1 cellular context compared by ENCODE assay signal in genomic region chr17:81863833-81864768, GRCh38.
TF ChIP-seq lines count a peak whose summit lies in the region.

No MANE protein-coding gene starts in this region.

TF ChIP-seq in HepG2, 621 proteins besides CTCF, POLR2A, EP300 and RAD21 (continued from another document and continues in another):
- TF ChIP-seq POGK (CRISPR knock-in tag; conservative IDR thresholded peaks at IDR 0.05) (no peak), ZBTB1 (CRISPR knock-in tag; IDR thresholded peaks at IDR 0.05; ENCODE audit: borderline replicate concordance) (no peak), ZNF564 (CRISPR knock-in tag; IDR thresholded peaks at IDR 0.05) (no peak), PATZ1 (CRISPR knock-in tag; IDR thresholded peaks at IDR 0.05) (peak; percentile 18; the same call in 1 of the 2 replicates), NAIF1 (CRISPR knock-in tag; IDR thresholded peaks at IDR 0.05; ENCODE audit: borderline replicate concordance) (no peak), CHCHD3 (CRISPR knock-in tag; IDR thresholded peaks at IDR 0.05) (no peak), ZBTB39 (CRISPR knock-in tag; IDR thresholded peaks at IDR 0.05) (no peak), ZBTB7B (CRISPR knock-in tag; IDR thresholded peaks at IDR 0.05) (no peak), TCF12 (IDR thresholded peaks at IDR 0.05) (no peak), TCF12 (CRISPR knock-in tag; IDR thresholded peaks at IDR 0.05) (peak; percentile 32; the same call in 1 of the 2 replicates), NCOA5 (CRISPR knock-in tag; IDR thresholded peaks at IDR 0.05) (no peak), KDM4B (CRISPR knock-in tag; IDR thresholded peaks at IDR 0.05) (no peak), ZNF232 (CRISPR knock-in tag; IDR thresholded peaks at IDR 0.05; ENCODE audit: borderline replicate concordance) (no peak), ISL2 (CRISPR knock-in tag; IDR thresholded peaks at IDR 0.05) (no peak), CEBPB (IDR thresholded peaks at IDR 0.05; ENCODE audit: borderline replicate concordance, low read depth, low read length) (no peak), PHF20 (CRISPR knock-in tag; IDR thresholded peaks at IDR 0.05) (no peak), ZNF460 (CRISPR knock-in tag; IDR thresholded peaks at IDR 0.05; ENCODE audit: borderline replicate concordance) (no peak), ZNF343 (CRISPR knock-in tag; IDR thresholded peaks at IDR 0.05) (no peak), ZFP62 (CRISPR knock-in tag; IDR thresholded peaks at IDR 0.05) (no peak), NKX3-1 (CRISPR knock-in tag; IDR thresholded peaks at IDR 0.05) (0 out of 2 replicates have a peak, but pooled peaks have one; percentile 26), KLF9 (CRISPR knock-in tag; IDR thresholded peaks at IDR 0.05; ENCODE audit: low read depth) (no peak), PLSCR1 (CRISPR knock-in tag; IDR thresholded peaks at IDR 0.05; ENCODE audit: borderline replicate concordance) (no peak), ZNF530 (CRISPR knock-in tag; IDR thresholded peaks at IDR 0.05; ENCODE audit: low read depth) (no peak), NRL (CRISPR knock-in tag; IDR thresholded peaks at IDR 0.05; ENCODE audit: borderline replicate concordance) (no peak), ARID4A (CRISPR knock-in tag; IDR thresholded peaks at IDR 0.05; ENCODE audit: borderline replicate concordance) (no peak), NFYB (CRISPR knock-in tag; IDR thresholded peaks at IDR 0.05) (0 out of 2 replicates have a peak, but pooled peaks have one; percentile 7), CHD4 (IDR thresholded peaks at IDR 0.05; ENCODE audit: borderline replicate concordance, low read length) (no peak), RORA (CRISPR knock-in tag; IDR thresholded peaks at IDR 0.05) (no peak), POLR2AphosphoS2 (IDR thresholded peaks at IDR 0.05; ENCODE audit: low read depth, low read length) (no peak), NONO (IDR thresholded peaks at IDR 0.05) (no peak), NONO (CRISPR knock-in tag; conservative IDR thresholded peaks at IDR 0.05) (peak; percentile 48; the same call in 1 of the 2 replicates), BHLHE40 (IDR thresholded peaks at IDR 0.05; ENCODE audit: low read length) (no peak), NR1H2 (CRISPR knock-in tag; IDR thresholded peaks at IDR 0.05; ENCODE audit: borderline replicate concordance, low read depth) (no peak), SALL1 (CRISPR knock-in tag; IDR thresholded peaks at IDR 0.05) (no peak), ZNF570 (CRISPR knock-in tag; IDR thresholded peaks at IDR 0.05; ENCODE audit: borderline replicate concordance) (no peak), ZNF383 (CRISPR knock-in tag; IDR thresholded peaks at IDR 0.05; ENCODE audit: borderline replicate concordance) (no peak), EZH2 (conservative IDR thresholded peaks at IDR 0.05; ENCODE audit: low read depth, low read length) (no peak), SRF (IDR thresholded peaks at IDR 0.05; ENCODE audit: low read depth, low read length) (no peak), ZMYM2 (CRISPR knock-in tag; IDR thresholded peaks at IDR 0.05) (no peak), ZBTB4 (CRISPR knock-in tag; IDR thresholded peaks at IDR 0.05; ENCODE audit: borderline replicate concordance) (no peak), FOXA3 (CRISPR knock-in tag; IDR thresholded peaks at IDR 0.05) (no peak), GPN1 (CRISPR knock-in tag; IDR thresholded peaks at IDR 0.05; ENCODE audit: borderline replicate concordance) (no peak), ZNF607 (CRISPR knock-in tag; IDR thresholded peaks at IDR 0.05; ENCODE audit: borderline replicate concordance) (no peak), SNAPC5 (CRISPR knock-in tag; IDR thresholded peaks at IDR 0.05; ENCODE audit: borderline replicate concordance) (no peak), ZNF124 (CRISPR knock-in tag; IDR thresholded peaks at IDR 0.05) (no peak), ZBED4 (CRISPR knock-in tag; IDR thresholded peaks at IDR 0.05; ENCODE audit: borderline replicate concordance) (no peak), HNRNPL (IDR thresholded peaks at IDR 0.05; ENCODE audit: low read depth, low read length) (peak; percentile 58; the same call in 1 of the 2 replicates), ZNF713 (CRISPR knock-in tag; IDR thresholded peaks at IDR 0.05) (no peak), PHF8 (CRISPR knock-in tag; IDR thresholded peaks at IDR 0.05) (no peak; the same call in none of the 2 replicates)
